17 cellular contexts compared by ENCODE assay signal in genomic region chr11:125435461-125436238, GRCh38.
DNase-seq lines count a peak whose midpoint lies in the region; ATAC-seq and TF ChIP-seq lines count a peak whose summit lies in the region.
"Had no signal": no experiment of that assay in that cellular context is flagged by ENCODE, and none has a peak within 500 bp of the region (broad histone marks: within the 10 kb centered on the region; RNA-seq: fewer than 3 reads in every experiment).

No MANE protein-coding gene starts in this region.

- H3K27ac Mint-ChIP-seq in endodermal cell = no peak overlapping the region

- no peaks in the 10 kb centered on the region for H3K9me3 ChIP-seq in endodermal cell (ENCODE audit: control insufficient read depth, low read length)
- H3K9me3 ChIP-seq: BLaER1 treated with 17β-estradiol and CSF1 and Interleukin-3, amounts not matched to agents 10 nM and 100 nM; HAP-1; SK-N-SH had no signal

- no peaks in the 10 kb centered on the region for H3K27me3 ChIP-seq in endodermal cell (ENCODE audit: control insufficient read depth, insufficient read depth, low read length, poor library complexity, severe bottlenecking)
- H3K27me3 ChIP-seq: BLaER1 treated with 17β-estradiol and CSF1 and Interleukin-3, amounts not matched to agents 10 nM and 100 nM had no signal

- no peaks in the 10 kb centered on the region for H3K9me3 Mint-ChIP-seq in endodermal cell

- 76 to 82% methylated on average over 7 to 9 of the region's 9 CpGs for WGBS in endodermal cell (ENCODE audit: insufficient coverage in 1 of 2, insufficient read length in 1 of 2), 2 experiments

- ATAC-seq in GM19467 (IDR thresholded peaks at IDR 0.05; ENCODE audit: unreplicated experiment) = no peak
- ATAC-seq in GM21825 (IDR thresholded peaks at IDR 0.05; ENCODE audit: unreplicated experiment) = no peak
- ATAC-seq in HG02885 (IDR thresholded peaks at IDR 0.05; ENCODE audit: poor library complexity, unreplicated experiment) = no peak
- ATAC-seq: Panc1 had no signal

- H3K9ac ChIP-seq in endodermal cell (ENCODE audit: extremely low read depth, low read length, poor library complexity, severe bottlenecking) = no peak overlapping the region
- H3K9ac ChIP-seq: BLaER1 treated with 17β-estradiol and CSF1 and Interleukin-3, amounts not matched to agents 10 nM and 100 nM; SK-N-SH had no signal

- peaks cover 18% of the 10 kb centered on the region for H3K4me1 Mint-ChIP-seq in endodermal cell

- DNase-seq in NOMO-1 treated with DMSO at 0.1 percent for 48 hours (lab: John Stamatoyannopoulos, UW; ENCODE audit: unreplicated experiment) (peak; percentile 1), NOMO-1 treated with dmso at 0.1 percent for 144 hours (lab: John Stamatoyannopoulos, UW; ENCODE audit: unreplicated experiment) (no peak), NCI-H69 (lab: John Stamatoyannopoulos, UW) (peak; percentile 17), endodermal cell (peak; percentile 65), NCI-H146 (lab: John Stamatoyannopoulos, UW) (no peak)
- DNase-seq: 8988T, KBM-7, NCI-H1092 treated with DMSO at 0.1 percent for 48 hours, NCI-H187, Right ventricle myocardium superior, SK-N-SH had no signal

- TF ChIP-seq CTCF in endodermal cell (conservative IDR thresholded peaks at IDR 0.05) = no peak

- no peak overlapping the region for H3K4me3 ChIP-seq in endodermal cell (ENCODE audit: low read length)
- H3K4me3 ChIP-seq: BLaER1 treated with 17β-estradiol and CSF1 and Interleukin-3, amounts not matched to agents 10 nM and 100 nM; HAP-1 had no signal

- no peaks in the 10 kb centered on the region for H3K4me1 ChIP-seq in endodermal cell (ENCODE audit: control insufficient read depth, insufficient read depth, low read length)
- H3K4me1 ChIP-seq: BLaER1 treated with 17β-estradiol and CSF1 and Interleukin-3, amounts not matched to agents 10 nM and 100 nM had no signal

- no peak overlapping the region for H3K27ac ChIP-seq in endodermal cell (ENCODE audit: low read depth, low read length)
- H3K27ac ChIP-seq: BLaER1 treated with 17β-estradiol and CSF1 and Interleukin-3, amounts not matched to agents 10 nM and 100 nM had no signal

- H3K36me3 Mint-ChIP-seq in endodermal cell (ENCODE audit: low read depth) = no peaks in the 10 kb centered on the region

- peaks cover 7% of the 10 kb centered on the region for H3K27me3 Mint-ChIP-seq in endodermal cell (ENCODE audit: insufficient read depth)

- no peaks in the 10 kb centered on the region for H3K36me3 ChIP-seq in endodermal cell (ENCODE audit: control insufficient read depth, insufficient read depth, low read length)
- H3K36me3 ChIP-seq: HAP-1 had no signal

- no peak overlapping the region for H3K4me3 Mint-ChIP-seq in endodermal cell

Comparison
In these comparisons a context has a peak if more than half of its experiments do, and no peak if none do; other contexts are left out.
1. DNase-seq: peak in NOMO-1 treated with DMSO at 0.1 percent for 48 hours (single experiment), NCI-H69 (single experiment) and endodermal cell (single experiment); none in NOMO-1 treated with dmso at 0.1 percent for 144 hours (single experiment) and NCI-H146 (single experiment).